ENCODE assay signal across 8 cellular contexts in the genomic region with DNA sequence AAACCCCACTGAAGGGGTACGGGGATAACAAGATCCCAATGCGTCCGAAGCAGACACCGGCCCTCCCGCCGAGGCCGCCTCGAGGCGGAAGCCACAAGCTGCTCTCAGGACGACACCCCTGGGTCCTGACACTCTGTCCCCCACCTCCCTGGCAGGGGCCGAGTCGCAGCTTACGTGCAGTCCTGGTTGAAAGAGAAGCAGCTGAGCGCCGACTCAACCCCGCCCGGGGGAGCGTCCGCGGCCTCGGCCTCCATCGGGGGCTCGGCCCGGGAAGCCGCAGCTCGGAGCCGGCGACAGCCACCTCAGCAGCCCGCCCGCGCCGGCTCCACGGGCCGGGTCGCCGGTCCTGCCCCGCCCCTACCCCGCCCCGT. TPM values are rescaled to one million over a fixed set of nuclear protein-coding genes. Genes with fewer than 3 reads are reported as not detected.
A peak's percentile ranks its signal among the peaks of the same experiment; 100 is the strongest.
DNase-seq lines count a peak whose midpoint lies in the region; ATAC-seq and TF ChIP-seq lines count a peak whose summit lies in the region.

A gene with protein sequence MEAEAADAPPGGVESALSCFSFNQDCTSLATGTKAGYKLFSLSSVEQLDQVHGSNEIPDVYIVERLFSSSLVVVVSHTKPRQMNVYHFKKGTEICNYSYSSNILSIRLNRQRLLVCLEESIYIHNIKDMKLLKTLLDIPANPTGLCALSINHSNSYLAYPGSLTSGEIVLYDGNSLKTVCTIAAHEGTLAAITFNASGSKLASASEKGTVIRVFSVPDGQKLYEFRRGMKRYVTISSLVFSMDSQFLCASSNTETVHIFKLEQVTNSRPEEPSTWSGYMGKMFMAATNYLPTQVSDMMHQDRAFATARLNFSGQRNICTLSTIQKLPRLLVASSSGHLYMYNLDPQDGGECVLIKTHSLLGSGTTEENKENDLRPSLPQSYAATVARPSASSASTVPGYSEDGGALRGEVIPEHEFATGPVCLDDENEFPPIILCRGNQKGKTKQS (minus strand): TSS at position 329 of the 371 bp plus-strand sequence. CDS start 75 bp downstream, at position 254.

- no peaks in the 10 kb centered on the region for H3K36me3 ChIP-seq in KMS-11 (ENCODE audit: insufficient read depth)
- peaks cover 0 to 7% of the 10 kb centered on the region in 2 donors for H3K36me3 ChIP-seq in left lung

- peak; percentile 6 for ATAC-seq in GM18499 (IDR thresholded peaks at IDR 0.05; ENCODE audit: insufficient read depth, unreplicated experiment)
- peak; percentile 32 for ATAC-seq in GM21723 (IDR thresholded peaks at IDR 0.05; ENCODE audit: unreplicated experiment)
- no peak for ATAC-seq in left lung

- H3K27ac ChIP-seq in KMS-11 (peak within 1 kb of the TSS; percentile 67; the same call in 1 of the 2 replicates), left lung (peak within 1 kb of the TSS; percentile 86 to 91)

- H3K4me1 Mint-ChIP-seq in brain, result peaks cover 76% of the 10 kb centered on the region

- H3K27ac Mint-ChIP-seq in brain, result peak within 1 kb of the TSS; percentile 78 to 94 (median 91)

- no peaks in the 10 kb centered on the region for H3K9me3 Mint-ChIP-seq in brain

- no peaks in the 10 kb centered on the region for H3K9me3 ChIP-seq in left lung

- peaks cover 5% of the 10 kb centered on the region; the same call in 1 of the 2 replicates for H3K79me2 ChIP-seq in KMS-11 (ENCODE audit: insufficient read depth, low read depth)

- H3K4me3 Mint-ChIP-seq in brain, result peak within 1 kb of the TSS; percentile 92 to 98 (median 97)

- H3K4me1 ChIP-seq in KMS-11 (ENCODE audit: low read depth, poor library complexity, severe bottlenecking), result peaks cover 57% of the 10 kb centered on the region
- H3K4me1 ChIP-seq in left lung, result peaks cover 9 to 64% of the 10 kb centered on the region in 2 donors

- intact Hi-C loops in left lung (cut with DNase I), result loop anchor here in 1 of 2 donors (10.0 kb wide), 1 partner anchor 212 kb away; a partner anchor contains a TSS

- H2AFZ ChIP-seq in KMS-11 (ENCODE audit: low read depth), result peak within 1 kb of the TSS; percentile 64

- DNase-seq in left lung, result peak in 1 of 2 donors; percentile 73
- DNase-seq in kidney glomerular epithelial cell (lab: John Stamatoyannopoulos, UW), result no peak
- DNase-seq in NCI-H1436 (lab: John Stamatoyannopoulos, UW), result no peak

- peaks cover 16% of the 10 kb centered on the region for H3K27me3 Mint-ChIP-seq in brain

- H3K27me3 ChIP-seq in KMS-11 (ENCODE audit: insufficient read depth, low read depth) (no peaks in the 10 kb centered on the region), left lung (no peaks in the 10 kb centered on the region)

- H4K20me1 ChIP-seq in KMS-11 (ENCODE audit: insufficient read depth), result no peaks in the 10 kb centered on the region

- H3K4me3 ChIP-seq in KMS-11 (IDR thresholded peaks at IDR 0.05; ENCODE audit: insufficient read depth, low read depth, low read length) (no peak within 1 kb of the TSS), left lung (peak within 1 kb of the TSS; percentile 85 to 88)

- H3K4me2 ChIP-seq in KMS-11, result peak within 1 kb of the TSS; percentile 93

- peak within 1 kb of the TSS; percentile 59 for H3K9ac ChIP-seq in KMS-11

- TF ChIP-seq CTCF in KMS-11 (conservative IDR thresholded peaks at IDR 0.05; ENCODE audit: low read depth, low read length) (no peak), brain (conservative IDR thresholded peaks at IDR 0.05) (no peak), left lung (IDR thresholded peaks at IDR 0.05) (no peak), subcutaneous adipose tissue (IDR thresholded peaks at IDR 0.05; ENCODE audit: low read depth) (no peak)

- H3K36me3 Mint-ChIP-seq in brain, result no peaks in the 10 kb centered on the region

RNA-seq across cellular contexts. Expression of the gene that starts here (rescaled TPM):
- 6.4 TPM for polyA plus RNA-seq in brain (ENCODE audit: insufficient read depth, low read depth, low replicate concordance)
- total RNA-seq in left lung, result 10 to 100 TPM; 52.5 to 57.1 TPM
- total RNA-seq in subcutaneous adipose tissue, result 10 to 100 TPM; 59.5 to 83.0 (median 71.2) TPM
